In genomic region chr17:10729334-10730193, GRCh38 we compare ENCODE assay signal across 8 cellular contexts. TPM values are rescaled to one million over a fixed set of nuclear protein-coding genes. Genes with fewer than 3 reads are reported as not detected.
DNase-seq lines count a peak whose midpoint lies in the region; ATAC-seq and TF ChIP-seq lines count a peak whose summit lies in the region.

Gene TMEM220 (minus strand): TSS chr17:10730023. CDS start chr17:10729851, 172 bp downstream.

- peaks cover 0 to 9% of the 10 kb centered on the region in 2 donors for H3K36me3 ChIP-seq in left lung

- H3K4me1 ChIP-seq in left lung: peaks cover 0 to 10% of the 10 kb centered on the region in 2 donors

- TF ChIP-seq CTCF in AG04449 (IDR thresholded peaks at IDR 0.05; ENCODE audit: insufficient read depth, low read length, missing control alignments) (no peak), left lung (IDR thresholded peaks at IDR 0.05) (no peak)

- peak; percentile 58 for ATAC-seq in HG03460 (IDR thresholded peaks at IDR 0.05; ENCODE audit: unreplicated experiment)
- peak; percentile 97 for ATAC-seq in left lung

- CTCF ChIA-PET in AG04449 (lab: Yijun Ruan, JAX): interaction anchor here (1.3 to 2.4 kb wide), 2 partner anchors 26 to 83 kb away, joined by 3 to 13 read pairs; no protein-coding TSS in a partner anchor

- intact Hi-C loops in activated CD4-positive, alpha-beta T cell treated with anti-CD3 and anti-CD28 coated beads, Interleukin-2, amount 10 ng/mL, durations not matched to agents 24 days and 14 days (cut with micrococcal nuclease): no loop called here
- intact Hi-C loops in left lung (cut with DNase I): no loop called here

- peaks cover 14% of the 10 kb centered on the region for H3K4me1 Mint-ChIP-seq in activated CD4-positive, alpha-beta T cell treated with anti-CD3 and anti-CD28 coated beads, Interleukin-2, amount 10 ng/mL, durations not matched to agents 24 days and 14 days

- H3K27ac ChIP-seq in left lung: peak within 1 kb of the TSS; percentile 89 to 92

- H3K27me3 ChIP-seq in left lung: no peaks in the 10 kb centered on the region

- H3K4me3 ChIP-seq in AG04449 (ENCODE audit: low read depth, low read length): peak within 1 kb of the TSS; percentile 66
- peak within 1 kb of the TSS; percentile 65 to 66 for H3K4me3 ChIP-seq in left lung

- H3K27ac Mint-ChIP-seq in activated CD4-positive, alpha-beta T cell treated with anti-CD3 and anti-CD28 coated beads, Interleukin-2, amount 10 ng/mL, durations not matched to agents 24 days and 14 days: peak within 1 kb of the TSS; percentile 46

- H3K36me3 Mint-ChIP-seq in activated CD4-positive, alpha-beta T cell treated with anti-CD3 and anti-CD28 coated beads, Interleukin-2, amount 10 ng/mL, durations not matched to agents 24 days and 14 days (ENCODE audit: low read depth): no peaks in the 10 kb centered on the region

- H3K27me3 Mint-ChIP-seq in activated CD4-positive, alpha-beta T cell treated with anti-CD3 and anti-CD28 coated beads, Interleukin-2, amount 10 ng/mL, durations not matched to agents 24 days and 14 days: peaks cover 9% of the 10 kb centered on the region

- peak; percentile 27 for TF ChIP-seq POLR2A in GM19193 (IDR thresholded peaks at IDR 0.05; ENCODE audit: extremely low read depth, insufficient read depth, insufficient read length)

- H3K9me3 ChIP-seq in left lung: no peaks in the 10 kb centered on the region

- peak within 1 kb of the TSS; percentile 92 for H3K4me3 Mint-ChIP-seq in activated CD4-positive, alpha-beta T cell treated with anti-CD3 and anti-CD28 coated beads, Interleukin-2, amount 10 ng/mL, durations not matched to agents 24 days and 14 days

- DNase-seq in AG04449 (ENCODE audit: low read depth, low spot score) (no peak), dermis microvascular lymphatic vessel endothelial cell (ENCODE audit: low read depth in 2 of 2) (peak; percentile 40 to 87), left lung (peak; percentile 82 to 93), NCI-H526 treated with DMSO at 0.1 percent for 48 hours (lab: John Stamatoyannopoulos, UW) (no peak)
- peak; percentile 79 for DNase-seq in activated CD4-positive, alpha-beta T cell treated with anti-CD3 and anti-CD28 coated beads, Interleukin-2, amount 10 ng/mL, durations not matched to agents 24 days and 14 days
- DNase-seq in stimulated activated CD4-positive, alpha-beta T cell treated with anti-CD3 and anti-CD28 coated beads, Interleukin-2, amount 100 ng/mL, for 48 hours: peak; percentile 23 to 38

- H3K9me3 Mint-ChIP-seq in activated CD4-positive, alpha-beta T cell treated with anti-CD3 and anti-CD28 coated beads, Interleukin-2, amount 10 ng/mL, durations not matched to agents 24 days and 14 days: no peaks in the 10 kb centered on the region

- POLR2A ChIA-PET in AG04449 (lab: Yijun Ruan, JAX): interaction anchor here (0.5 to 0.7 kb wide), 2 partner anchors 92 to 129 kb away, joined by 3 to 5 read pairs; no protein-coding TSS in a partner anchor

RNA-seq across cellular contexts. Expression of gene TMEM220, which starts in this region (rescaled TPM):
- 0.56 and 1.3 TPM in 2 replicates for total RNA-seq in activated CD4-positive, alpha-beta T cell treated with anti-CD3 and anti-CD28 coated beads, Interleukin-2, amount 10 ng/mL, durations not matched to agents 24 days and 14 days
- 1.9 and 2.3 TPM in 2 replicates for total RNA-seq in dermis microvascular lymphatic vessel endothelial cell
- 1 to 10 TPM; 6.9 to 7.6 TPM for total RNA-seq in left lung

Comparison
In these comparisons a context has a peak if more than half of its experiments do, and no peak if none do; other contexts are left out.
1. DNase-seq: peak in activated CD4-positive, alpha-beta T cell treated with anti-CD3 and anti-CD28 coated beads, Interleukin-2, amount 10 ng/mL, durations not matched to agents 24 days and 14 days (single experiment), dermis microvascular lymphatic vessel endothelial cell (2 of 2), left lung (2 of 2) and stimulated activated CD4-positive, alpha-beta T cell treated with anti-CD3 and anti-CD28 coated beads, Interleukin-2, amount 100 ng/mL, for 48 hours (2 of 2); none in AG04449 (single experiment) and NCI-H526 treated with DMSO at 0.1 percent for 48 hours (single experiment).